Comparison of ENCODE assay signal across 1 cellular context in genomic region chr1:35556494-35557117, GRCh38.
TF ChIP-seq lines count a peak whose summit lies in the region.

No MANE protein-coding gene starts in this region.

TF ChIP-seq in HepG2, 621 proteins besides CTCF, POLR2A, EP300 and RAD21 (continued from another document and continues in another):
- TF ChIP-seq ZBTB40 (IDR thresholded peaks at IDR 0.05) (no peak), ZBTB40 (CRISPR knock-in tag; IDR thresholded peaks at IDR 0.05) (no peak), DRAP1 (CRISPR knock-in tag; IDR thresholded peaks at IDR 0.05) (0 out of 2 replicates have a peak, but pooled peaks have one; percentile 3), ZNF768 (CRISPR knock-in tag; IDR thresholded peaks at IDR 0.05) (peak; percentile 9; the same call in 1 of the 2 replicates), RELA (CRISPR knock-in tag; IDR thresholded peaks at IDR 0.05) (0 out of 2 replicates have a peak, but pooled peaks have one; percentile 4), LCORL (IDR thresholded peaks at IDR 0.05) (no peak), LCORL (CRISPR knock-in tag; IDR thresholded peaks at IDR 0.05) (0 out of 2 replicates have a peak, but pooled peaks have one; percentile 16), GTF2F1 (IDR thresholded peaks at IDR 0.05; ENCODE audit: low read length) (no peak), CEBPB (IDR thresholded peaks at IDR 0.05; ENCODE audit: borderline replicate concordance, low read depth, low read length) (no peak), NFIC (IDR thresholded peaks at IDR 0.05; ENCODE audit: low read length) (0 out of 2 replicates have a peak, but pooled peaks have one; percentile 11), ZFP82 (CRISPR knock-in tag; IDR thresholded peaks at IDR 0.05; ENCODE audit: borderline replicate concordance) (0 out of 2 replicates have a peak, but pooled peaks have one; percentile 49), REPIN1 (CRISPR knock-in tag; IDR thresholded peaks at IDR 0.05; ENCODE audit: borderline replicate concordance, low read depth) (no peak), POLR2G (IDR thresholded peaks at IDR 0.05; ENCODE audit: low read depth, low read length) (peak; percentile 49), PCBP1 (IDR thresholded peaks at IDR 0.05; ENCODE audit: borderline replicate concordance, low read depth, low read length) (no peak), STAG1 (CRISPR knock-in tag; IDR thresholded peaks at IDR 0.05) (peak; percentile 16; the same call in 1 of the 2 replicates), ZNF597 (CRISPR knock-in tag; IDR thresholded peaks at IDR 0.05) (no peak), HMGA1 (CRISPR knock-in tag; conservative IDR thresholded peaks at IDR 0.05) (no peak), SSRP1 (CRISPR knock-in tag; IDR thresholded peaks at IDR 0.05) (0 out of 2 replicates have a peak, but pooled peaks have one; percentile 52), TCF7 (IDR thresholded peaks at IDR 0.05; ENCODE audit: low read depth) (no peak), ONECUT2 (CRISPR knock-in tag; IDR thresholded peaks at IDR 0.05) (no peak), ZNF749 (CRISPR knock-in tag; IDR thresholded peaks at IDR 0.05; ENCODE audit: borderline replicate concordance) (no peak), RFXAP (CRISPR knock-in tag; IDR thresholded peaks at IDR 0.05; ENCODE audit: borderline replicate concordance) (peak; percentile 58; the same call in 1 of the 2 replicates), ZNF629 (CRISPR knock-in tag; conservative IDR thresholded peaks at IDR 0.05) (no peak), GPBP1L1 (CRISPR knock-in tag; IDR thresholded peaks at IDR 0.05) (no peak), PRDM10 (CRISPR knock-in tag; IDR thresholded peaks at IDR 0.05; ENCODE audit: low read depth) (no peak), NFAT5 (CRISPR knock-in tag; IDR thresholded peaks at IDR 0.05) (no peak), PLRG1 (conservative IDR thresholded peaks at IDR 0.05) (no peak), ZNF143 (CRISPR knock-in tag; IDR thresholded peaks at IDR 0.05) (0 out of 2 replicates have a peak, but pooled peaks have one; percentile 19), HOXD1 (CRISPR knock-in tag; IDR thresholded peaks at IDR 0.05) (no peak), DDIT3 (CRISPR knock-in tag; IDR thresholded peaks at IDR 0.05) (no peak), ZEB1 (IDR thresholded peaks at IDR 0.05; ENCODE audit: insufficient replicate concordance, low read depth) (no peak), DR1 (CRISPR knock-in tag; IDR thresholded peaks at IDR 0.05) (0 out of 2 replicates have a peak, but pooled peaks have one; percentile 7), HDAC1 (CRISPR knock-in tag; IDR thresholded peaks at IDR 0.05) (no peak), MBNL3 (CRISPR knock-in tag; conservative IDR thresholded peaks at IDR 0.05) (no peak), ZNF562 (CRISPR knock-in tag; IDR thresholded peaks at IDR 0.05; ENCODE audit: borderline replicate concordance) (no peak), ZNF766 (CRISPR knock-in tag; IDR thresholded peaks at IDR 0.05; ENCODE audit: borderline replicate concordance) (peak; percentile 31; the same call in 1 of the 2 replicates), ZNF724P (CRISPR knock-in tag; IDR thresholded peaks at IDR 0.05; ENCODE audit: borderline replicate concordance) (0 out of 2 replicates have a peak, but pooled peaks have one; percentile 53), NCOR1 (IDR thresholded peaks at IDR 0.05; ENCODE audit: borderline replicate concordance, low read length) (peak; percentile 2; the same call in 1 of the 2 replicates)
